ENCODE assay signal across 28 cellular contexts in the genomic region with DNA sequence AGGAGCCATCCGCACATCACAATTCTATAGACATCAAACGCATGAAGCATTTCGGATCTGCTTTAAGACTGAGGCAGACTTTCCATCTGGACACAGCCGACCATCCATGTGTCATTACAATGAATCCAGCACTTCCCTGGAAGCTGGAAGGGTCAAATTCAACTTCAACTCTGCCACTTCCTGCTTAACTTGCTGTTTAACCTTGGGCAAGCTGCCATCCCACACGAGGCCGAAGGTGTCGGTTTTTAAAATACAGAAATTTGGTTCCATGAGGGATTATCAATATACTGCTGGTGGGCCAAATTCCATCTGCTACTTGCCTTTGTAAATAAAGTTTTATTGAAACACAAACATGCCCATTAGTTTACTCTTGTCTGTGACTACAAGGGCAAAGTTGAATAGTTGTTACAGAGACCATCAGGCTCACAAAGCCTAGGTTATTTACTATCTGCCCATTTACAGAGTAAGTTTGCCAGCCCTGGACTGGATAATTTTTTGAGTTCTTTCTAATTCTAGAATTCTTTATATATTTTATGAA.
"Had no signal": no experiment of that assay in that cellular context is flagged by ENCODE, and none has a peak within 500 bp of the region (broad histone marks: within the 10 kb centered on the region; RNA-seq: fewer than 3 reads in every experiment).

No MANE protein-coding gene starts in this region.

- H3K27ac ChIP-seq: left ventricle myocardium inferior, pancreas, psoas muscle, right atrium auricular region, skin epidermis, stomach, thoracic aorta, tibial artery, upper lobe of left lung, vagina had no signal

- H3K4me1 Mint-ChIP-seq: mesothelial cell of epicardium; naive thymus-derived CD4-positive, alpha-beta T cell; nephron; stimulated activated memory B cell treated with anti-CD40 and anti-IgM and Interleukin-4, amounts not matched to agents 10 μg/mL and 1 μg/mL and 100 μg/mL, for 72 hours had no signal

- H3K9me3 ChIP-seq: pancreas, psoas muscle, right atrium auricular region, stomach, thoracic aorta, tibial artery, upper lobe of left lung, vagina had no signal

- ATAC-seq: naive thymus-derived CD4-positive, alpha-beta T cell; pancreas; psoas muscle; sciatic nerve; stimulated activated memory B cell treated with anti-CD40 and anti-IgM and Interleukin-4, amounts not matched to agents 10 μg/mL and 1 μg/mL and 100 μg/mL, for 72 hours had no signal

- H3K9me3 Mint-ChIP-seq: nephron; stimulated activated memory B cell treated with anti-CD40 and anti-IgM and Interleukin-4, amounts not matched to agents 10 μg/mL and 1 μg/mL and 100 μg/mL, for 72 hours had no signal

- H3K4me3 Mint-ChIP-seq: mesothelial cell of epicardium; naive thymus-derived CD4-positive, alpha-beta T cell; nephron; neural crest cell; stimulated activated memory B cell treated with anti-CD40 and anti-IgM and Interleukin-4, amounts not matched to agents 10 μg/mL and 1 μg/mL and 100 μg/mL, for 72 hours had no signal

- H3K36me3 ChIP-seq: left ventricle myocardium inferior, pancreas, right atrium auricular region, stomach, thoracic aorta, tibial artery, upper lobe of left lung, vagina had no signal

- H3K4me3 ChIP-seq: left ventricle myocardium inferior, lung, pancreas, psoas muscle, right atrium auricular region, skin epidermis, stomach, thoracic aorta, tibial artery, upper lobe of left lung, vagina had no signal

- H3K27me3 ChIP-seq: pancreas, right atrium auricular region, tibial artery, upper lobe of left lung, vagina had no signal

- H3K27ac Mint-ChIP-seq: mesothelial cell of epicardium; naive thymus-derived CD4-positive, alpha-beta T cell; nephron; stimulated activated memory B cell treated with anti-CD40 and anti-IgM and Interleukin-4, amounts not matched to agents 10 μg/mL and 1 μg/mL and 100 μg/mL, for 72 hours had no signal

- H3K4me1 ChIP-seq: left ventricle myocardium inferior, pancreas, psoas muscle, right atrium auricular region, stomach, tibial artery, upper lobe of left lung, vagina had no signal

- DNase-seq: head of caudate nucleus; hippocampal formation; kidney glomerular epithelial cell; left ventricle myocardium inferior; mesendoderm; naive thymus-derived CD4-positive, alpha-beta T cell; nucleus accumbens; pancreas; posterior cingulate gyrus; psoas muscle; stimulated activated CD4-positive, alpha-beta T cell treated with anti-CD3 and anti-CD28 coated beads, Interleukin-1b, Interleukin-23, amount 100 ng/mL, for 48 hours; stimulated activated CD4-positive, alpha-beta T cell treated with anti-CD3 and anti-CD28 coated beads, Interleukin-2, amount 100 ng/mL, for 48 hours; stimulated activated CD4-positive, alpha-beta T cell treated with anti-CD3 and anti-CD28 coated beads, Interleukin-4, amount 100 ng/mL, for 4 hours; stimulated activated CD8-positive, alpha-beta memory T cell treated with anti-CD3 and anti-CD28 coated beads, Interleukin-4, amount 100 ng/mL, for 48 hours; stimulated activated naive CD4-positive, alpha-beta T cell treated with Interleukin-2 at 50 U/mL for 16 hours; stomach; tibial artery; upper lobe of left lung had no signal

- H3K36me3 Mint-ChIP-seq: mesothelial cell of epicardium; stimulated activated memory B cell treated with anti-CD40 and anti-IgM and Interleukin-4, amounts not matched to agents 10 μg/mL and 1 μg/mL and 100 μg/mL, for 72 hours had no signal
